8 cellular contexts compared by ENCODE assay signal in genomic region chr3:181709537-181710279, GRCh38. TPM values are rescaled to one million over a fixed set of nuclear protein-coding genes. Genes with fewer than 3 reads are reported as not detected.
DNase-seq lines count a peak whose midpoint lies in the region; ATAC-seq and TF ChIP-seq lines count a peak whose summit lies in the region.

No MANE protein-coding gene starts in this region.

- peak overlapping the region; percentile 73 for H3K4me2 ChIP-seq in DOHH2 (ENCODE audit: low read length)

- peaks cover 42% of the 10 kb centered on the region for H3K4me1 ChIP-seq in DOHH2 (ENCODE audit: control insufficient read depth, low read length)

- TF ChIP-seq CTCF in DOHH2 (IDR thresholded peaks at IDR 0.05; ENCODE audit: low read depth, low read length, poor library complexity, severe bottlenecking) (peak; percentile 80), dorsolateral prefrontal cortex (IDR thresholded peaks at IDR 0.05 in 54 of 56, conservative IDR thresholded peaks at IDR 0.05 in 2 of 56; ENCODE audit: low read depth in 1 of 56, partially characterized antibody in 56 of 56) (peak; percentile 75 to 98 (median 88)), mesothelial cell of epicardium (IDR thresholded peaks at IDR 0.05; ENCODE audit: unreplicated experiment) (peak; percentile 96)

- H3K27ac ChIP-seq in DOHH2 (ENCODE audit: low read depth, low read length): no peak overlapping the region
- peak overlapping the region; percentile 7 to 100 (median 94) for H3K27ac ChIP-seq in dorsolateral prefrontal cortex

- H3K27me3 Mint-ChIP-seq in mesothelial cell of epicardium (ENCODE audit: low read depth): peaks cover 38% of the 10 kb centered on the region

- no peaks in the 10 kb centered on the region for H4K20me1 ChIP-seq in DOHH2 (ENCODE audit: control insufficient read depth, insufficient read depth, low read depth, low read length)

- peak; percentile 55 for ATAC-seq in HG02642 (IDR thresholded peaks at IDR 0.05; ENCODE audit: poor library complexity, unreplicated experiment)
- ATAC-seq in stimulated activated naive CD8-positive, alpha-beta T cell treated with anti-CD3 and anti-CD28 coated beads, Interleukin-15, Interleukin-2, amounts not matched to agents 100 U/mL and 50 U/mL, for 24 hours: no peak
- no peak for ATAC-seq in HG03175 (IDR thresholded peaks at IDR 0.05; ENCODE audit: unreplicated experiment)

- no peaks in the 10 kb centered on the region for H3K79me2 ChIP-seq in DOHH2 (ENCODE audit: control insufficient read depth, low read length)

- H3F3A ChIP-seq in DOHH2 (ENCODE audit: control insufficient read depth, insufficient read depth): 0 out of 2 replicates have a peak, but pooled peaks cover 7% of the 10 kb centered on the region

- H3K27me3 ChIP-seq in DOHH2 (ENCODE audit: control insufficient read depth, low read length) (peaks cover 50% of the 10 kb centered on the region), dorsolateral prefrontal cortex (peaks cover 0 to 99% (median 51%) of the 10 kb centered on the region in 45 donors)

- H3K9me2 ChIP-seq in DOHH2 (replicated peaks; ENCODE audit: control insufficient read depth, low read length): no peaks in the 10 kb centered on the region

- H3K4me3 Mint-ChIP-seq in mesothelial cell of epicardium: peak overlapping the region; percentile 27

- DNase-seq in NCI-H2171 treated with DMSO at 0.1 percent for 48 hours (lab: John Stamatoyannopoulos, UW) (peak; percentile 73), dorsolateral prefrontal cortex (peak in 9 of 10 donors; percentile 38 to 85 (median 77)), mesothelial cell of epicardium (ENCODE audit: low spot score in 2 of 2, unreplicated experiment in 2 of 2) (peak; percentile 77 to 93)
- peak; percentile 83 for DNase-seq in activated CD4-positive, alpha-beta T cell treated with anti-CD3 and anti-CD28 coated beads for 48 hours
- peak; percentile 75 for DNase-seq in stimulated activated naive CD8-positive, alpha-beta T cell treated with anti-CD3 and anti-CD28 coated beads, Interleukin-15, Interleukin-2, amounts not matched to agents 100 U/mL and 50 U/mL, for 24 hours

- no peaks in the 10 kb centered on the region for H3K36me3 Mint-ChIP-seq in mesothelial cell of epicardium

- H3K9me3 ChIP-seq in DOHH2 (ENCODE audit: control insufficient read depth, insufficient read depth, low read length): no peaks in the 10 kb centered on the region

- no peaks in the 10 kb centered on the region for H3K9me3 Mint-ChIP-seq in mesothelial cell of epicardium

- peak overlapping the region; percentile 69 for H3K4me3 ChIP-seq in DOHH2 (ENCODE audit: low read length)
- H3K4me3 ChIP-seq in dorsolateral prefrontal cortex: peak overlapping the region in 58 of 59 donors; percentile 4 to 93 (median 66)

- H3K4me1 Mint-ChIP-seq in mesothelial cell of epicardium: peaks cover 9% of the 10 kb centered on the region

- H3K27ac Mint-ChIP-seq in mesothelial cell of epicardium: no peak overlapping the region

- intact Hi-C loops in dorsolateral prefrontal cortex (cut with DNase I): loop anchor here (2.0 to 10.0 kb wide), 5 partner anchors 548 to 973 kb away; no protein-coding TSS in a partner anchor

- H3K36me3 ChIP-seq in DOHH2 (ENCODE audit: control insufficient read depth, low read length): no peaks in the 10 kb centered on the region

RNA-seq across cellular contexts. Expression of gene SOX2, which starts 2.0 kb away (rescaled TPM):
- total RNA-seq in dorsolateral prefrontal cortex (100 to 1,000 TPM in 10 of 120 experiments, 10 to 100 TPM in 110; 34.2 to 159 (median 72.8) TPM), mesothelial cell of epicardium (0.09 TPM in 2 of 3 replicates, not detected in the other)

Comparison
In these comparisons a context has a peak if more than half of its experiments do, and no peak if none do; other contexts are left out.
1. RNA of gene SOX2, which starts 2.0 kb away (total RNA-seq): 34.2 to 159 TPM in dorsolateral prefrontal cortex; 0.09 TPM in mesothelial cell of epicardium; every median in the first group is over 10 times any median in the second.
2. Peak in every context shown above with its lines, with median percentiles within 50 percentile points of each other: CTCF ChIP-seq and DNase-seq.